Comparison of ENCODE assay signal across 10 cellular contexts in genomic region chr1:44806025-44806703, GRCh38. TPM values are rescaled to one million over a fixed set of nuclear protein-coding genes. Genes with fewer than 3 reads are reported as not detected.
DNase-seq lines count a peak whose midpoint lies in the region; ATAC-seq and TF ChIP-seq lines count a peak whose summit lies in the region.
"Had no signal": no experiment of that assay in that cellular context is flagged by ENCODE, and none has a peak within 500 bp of the region (broad histone marks: within the 10 kb centered on the region; RNA-seq: fewer than 3 reads in every experiment).

No MANE protein-coding gene starts in this region.

- peak overlapping the region; percentile 76 for H3K4me3 Mint-ChIP-seq in activated naive CD4-positive, alpha-beta T cell treated with anti-CD3 and anti-CD28 coated beads for 36 hours

- H3K36me3 ChIP-seq in mucosa of descending colon (ENCODE audit: low read depth) (no peaks in the 10 kb centered on the region), upper lobe of left lung (peaks cover 17 to 49% (median 42%) of the 10 kb centered on the region in 4 donors)

- H3K4me3 ChIP-seq in mucosa of descending colon = no peak overlapping the region
- peak overlapping the region in 1 of 4 donors; percentile 28 for H3K4me3 ChIP-seq in upper lobe of left lung
- H3K4me3 ChIP-seq: SK-N-MC had no signal

- no peaks in the 10 kb centered on the region for H3K27me3 Mint-ChIP-seq in activated naive CD4-positive, alpha-beta T cell treated with anti-CD3 and anti-CD28 coated beads for 36 hours (ENCODE audit: low read depth)
- H3K27me3 Mint-ChIP-seq: IgD-negative memory B cell had no signal

- peak overlapping the region; percentile 93 to 99 (median 98) for H3K27ac ChIP-seq in upper lobe of left lung

- peaks cover 57% of the 10 kb centered on the region for H3K36me3 Mint-ChIP-seq in activated naive CD4-positive, alpha-beta T cell treated with anti-CD3 and anti-CD28 coated beads for 36 hours (ENCODE audit: low read depth)

- no peak for TF ChIP-seq EP300 in upper lobe of left lung (IDR thresholded peaks at IDR 0.05)

- TF ChIP-seq POLR2A in upper lobe of left lung (IDR thresholded peaks at IDR 0.05) = no peak

- ATAC-seq in mucosa of descending colon (no peak), upper lobe of left lung (ENCODE audit: low FRiP score in 2 of 2) (no peak), HG03442 (IDR thresholded peaks at IDR 0.05; ENCODE audit: unreplicated experiment) (no peak)

- intact Hi-C loops in activated naive CD4-positive, alpha-beta T cell treated with anti-CD3 and anti-CD28 coated beads for 36 hours (cut with micrococcal nuclease) = loop anchor here (2.0 to 10.0 kb wide), 2 partner anchors 779 to 881 kb away; partner anchors contain the start of genes GPBP1L1 and NASP
- intact Hi-C loops in mucosa of descending colon (cut with DNase I, micrococcal nuclease) = no loop called here

- TF ChIP-seq CTCF in mucosa of descending colon (IDR thresholded peaks at IDR 0.05) (no peak), upper lobe of left lung (IDR thresholded peaks at IDR 0.05) (peak in 1 of 6 experiments; percentile 8)

- WGBS in upper lobe of left lung, 2 donors = 93 to 95% methylated on average over 27 to 60 of the region's 70 CpGs

- H3K4me1 ChIP-seq in mucosa of descending colon (ENCODE audit: low read depth) (peaks cover 47% of the 10 kb centered on the region), upper lobe of left lung (peaks cover 75 to 95% (median 89%) of the 10 kb centered on the region in 4 donors)

- H3K9me3 Mint-ChIP-seq in activated naive CD4-positive, alpha-beta T cell treated with anti-CD3 and anti-CD28 coated beads for 36 hours = no peaks in the 10 kb centered on the region
- H3K9me3 Mint-ChIP-seq: IgD-negative memory B cell had no signal

- POLR2A ChIA-PET in HEK293T (lab: Yijun Ruan, JAX) = interaction anchor here (1.2 to 7.5 kb wide), 6 partner anchors 10 to 75 kb away, joined by 3 to 137 read pairs (median 6); partner anchors contain the start of genes RNU5D-1 and RPS8

- H3K27me3 ChIP-seq in upper lobe of left lung = no peaks in the 10 kb centered on the region

- no peak for DNase-seq in activated naive CD4-positive, alpha-beta T cell treated with anti-CD3 and anti-CD28 coated beads for 36 hours
- no peak for DNase-seq in activated naive CD4-positive, alpha-beta T cell (lab: John Stamatoyannopoulos, UW)
- peak; percentile 48 for DNase-seq in central memory CD4-positive, alpha-beta T cell
- DNase-seq in mucosa of descending colon = peak in 2 of 3 donors; percentile 46 to 69
- DNase-seq in upper lobe of left lung = peak in 1 of 2 donors; percentile 89
- no peak for DNase-seq in HEK293T (ENCODE audit: extremely low spot score)
- DNase-seq in hepatic stellate cell (ENCODE audit: low spot score) = no peak

- CTCF ChIA-PET in activated naive CD4-positive, alpha-beta T cell treated with anti-CD3 and anti-CD28 coated beads for 36 hours (lab: Charles Lee) = interaction anchor here (0.9 to 1.0 kb wide), 3 partner anchors 8 to 13 kb away, joined by 3 to 5 read pairs (median 4); no protein-coding TSS in a partner anchor
- CTCF ChIA-PET in HEK293T (lab: Yijun Ruan, JAX) = no interaction called here

- peaks cover 88% of the 10 kb centered on the region for H3K4me1 Mint-ChIP-seq in activated naive CD4-positive, alpha-beta T cell treated with anti-CD3 and anti-CD28 coated beads for 36 hours (ENCODE audit: low read depth)

- H3K9me3 ChIP-seq in mucosa of descending colon (no peaks in the 10 kb centered on the region), upper lobe of left lung (no peaks in the 10 kb centered on the region)

- H3K27ac Mint-ChIP-seq in activated naive CD4-positive, alpha-beta T cell treated with anti-CD3 and anti-CD28 coated beads for 36 hours = peak overlapping the region; percentile 100

TF ChIP-seq in HEK293T, 16 proteins besides CTCF, POLR2A, EP300 and RAD21:
- no peak for TF ChIP-seq PKNOX1 (IDR thresholded peaks at IDR 0.05)
- TF ChIP-seq L3MBTL2 (conservative IDR thresholded peaks at IDR 0.05) = no peak
- no peak for TF ChIP-seq TARDBP (IDR thresholded peaks at IDR 0.05)
- no peak for TF ChIP-seq CTBP1 (IDR thresholded peaks at IDR 0.05; ENCODE audit: borderline replicate concordance)
- no peak for TF ChIP-seq FOXK2 (IDR thresholded peaks at IDR 0.05)

RNA-seq across cellular contexts. Expression of gene DYNLT4, which starts 1.0 kb away (rescaled TPM):
- total RNA-seq in activated naive CD4-positive, alpha-beta T cell treated with anti-CD3 and anti-CD28 coated beads for 36 hours = under 1 TPM; 0.62 to 0.67 TPM
- total RNA-seq in mucosa of descending colon = 1 to 10 TPM in 1 of 3 donors, under 1 TPM in 1, not detected in 1; 0.67 to 1.6 TPM
- total RNA-seq in upper lobe of left lung = 10 to 100 TPM in 4 of 6 donors, 1 to 10 TPM in 2; 1.2 to 38.8 (median 10.9) TPM

RNA-seq across cellular contexts. Expression of gene BTBD19, which starts 2.2 kb away (rescaled TPM):
- 1 to 10 TPM; 5.9 to 6.7 TPM for total RNA-seq in activated naive CD4-positive, alpha-beta T cell treated with anti-CD3 and anti-CD28 coated beads for 36 hours
- total RNA-seq in mucosa of descending colon (1 to 10 TPM; 2.8 to 4.4 (median 3.2) TPM), upper lobe of left lung (10 to 100 TPM in 4 of 6 donors, 1 to 10 TPM in 2; 5.1 to 63.9 (median 17.8) TPM)

RNA-seq across cellular contexts. Expression of gene PLK3, which starts 6.0 kb away (rescaled TPM):
- total RNA-seq in activated naive CD4-positive, alpha-beta T cell treated with anti-CD3 and anti-CD28 coated beads for 36 hours = 10 to 100 TPM; 44.2 to 46.7 TPM
- total RNA-seq in mucosa of descending colon (10 to 100 TPM in 2 of 3 donors, 1 to 10 TPM in 1; 6.4 to 14.5 (median 12.0) TPM), upper lobe of left lung (10 to 100 TPM; 24.9 to 72.4 (median 49.6) TPM)

RNA-seq across cellular contexts. Expression of gene BEST4, which starts 18.2 kb away (rescaled TPM):
- under 1 TPM; 0.74 to 0.79 TPM for total RNA-seq in activated naive CD4-positive, alpha-beta T cell treated with anti-CD3 and anti-CD28 coated beads for 36 hours
- total RNA-seq in mucosa of descending colon (100 to 1,000 TPM in 1 of 3 donors, 10 to 100 TPM in 2; 35.1 to 179 (median 94.0) TPM), upper lobe of left lung (1 to 10 TPM in 3 of 6 donors, under 1 TPM in 3; 0.30 to 9.1 (median 0.81) TPM)

RNA-seq across cellular contexts. Expression of gene RPS8, which starts 30.8 kb away (rescaled TPM):
- 1,000 to 10,000 TPM; 3,619 to 3,772 TPM for total RNA-seq in activated naive CD4-positive, alpha-beta T cell treated with anti-CD3 and anti-CD28 coated beads for 36 hours
- total RNA-seq in mucosa of descending colon (1,000 to 10,000 TPM; 1,308 to 1,364 (median 1,337) TPM), upper lobe of left lung (1,000 to 10,000 TPM in 4 of 6 donors, 100 to 1,000 TPM in 2; 507 to 1,439 (median 1,183) TPM)

Comparison
In these comparisons a context has a peak if more than half of its experiments do, and no peak if none do; other contexts are left out.
1. DNase-seq: peak in central memory CD4-positive, alpha-beta T cell (single experiment) and mucosa of descending colon (2 of 3); none in activated naive CD4-positive, alpha-beta T cell treated with anti-CD3 and anti-CD28 coated beads for 36 hours (single experiment), activated naive CD4-positive, alpha-beta T cell (0 of 4), HEK293T (single experiment) and hepatic stellate cell (single experiment).